ENCODE assay signal across 10 cellular contexts in the genomic region with DNA sequence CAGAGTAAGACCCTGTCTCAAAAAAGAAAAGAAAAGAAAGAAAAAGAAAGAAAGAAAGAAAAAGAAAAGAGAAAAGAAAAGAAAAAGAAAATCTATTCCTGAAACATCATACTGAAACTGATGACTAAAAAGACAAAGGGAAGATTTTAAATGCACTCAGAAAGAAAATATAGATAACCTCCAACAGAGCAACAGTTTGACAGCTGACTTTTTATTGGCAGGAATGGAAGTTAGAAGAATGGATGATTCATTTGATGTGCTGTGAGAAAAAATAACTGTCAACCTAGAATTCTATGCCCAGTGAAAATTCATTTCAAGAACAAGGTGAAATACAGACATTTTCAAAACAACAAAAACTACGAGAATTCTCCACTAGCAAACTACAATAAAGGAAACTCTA. TPM values are rescaled to one million over a fixed set of nuclear protein-coding genes. Genes with fewer than 3 reads are reported as not detected.
"Had no signal": no experiment of that assay in that cellular context is flagged by ENCODE, and none has a peak within 500 bp of the region (broad histone marks: within the 10 kb centered on the region; RNA-seq: fewer than 3 reads in every experiment).

No MANE protein-coding gene starts in this region.

- H3K9me3 Mint-ChIP-seq: GM23338, HFFc6 had no signal

- FAIRE-seq: H54, HTR-8/SVneo had no signal

- H3K27ac Mint-ChIP-seq: GM23338, H9, HFFc6, IgD-negative memory B cell had no signal

- H3K4me3 ChIP-seq: GM23338 had no signal

- DNase-seq: H9, HCEC 1CT, HFFc6, KBM-7 had no signal

- H3K36me3 Mint-ChIP-seq: IgD-negative memory B cell had no signal

- H3K4me3 Mint-ChIP-seq: GM23338, H9, HFFc6, IgD-negative memory B cell had no signal

- H3K4me2 ChIP-seq: GM23338 had no signal

- H2AFZ ChIP-seq: GM23338 had no signal

RNA-seq across cellular contexts. Expression of gene ENO4, which starts 56.5 kb away (rescaled TPM):
- total RNA-seq: H1, HFFc6, HT-29 had no signal
